ENCODE assay signal across 18 cellular contexts in the genomic region with DNA sequence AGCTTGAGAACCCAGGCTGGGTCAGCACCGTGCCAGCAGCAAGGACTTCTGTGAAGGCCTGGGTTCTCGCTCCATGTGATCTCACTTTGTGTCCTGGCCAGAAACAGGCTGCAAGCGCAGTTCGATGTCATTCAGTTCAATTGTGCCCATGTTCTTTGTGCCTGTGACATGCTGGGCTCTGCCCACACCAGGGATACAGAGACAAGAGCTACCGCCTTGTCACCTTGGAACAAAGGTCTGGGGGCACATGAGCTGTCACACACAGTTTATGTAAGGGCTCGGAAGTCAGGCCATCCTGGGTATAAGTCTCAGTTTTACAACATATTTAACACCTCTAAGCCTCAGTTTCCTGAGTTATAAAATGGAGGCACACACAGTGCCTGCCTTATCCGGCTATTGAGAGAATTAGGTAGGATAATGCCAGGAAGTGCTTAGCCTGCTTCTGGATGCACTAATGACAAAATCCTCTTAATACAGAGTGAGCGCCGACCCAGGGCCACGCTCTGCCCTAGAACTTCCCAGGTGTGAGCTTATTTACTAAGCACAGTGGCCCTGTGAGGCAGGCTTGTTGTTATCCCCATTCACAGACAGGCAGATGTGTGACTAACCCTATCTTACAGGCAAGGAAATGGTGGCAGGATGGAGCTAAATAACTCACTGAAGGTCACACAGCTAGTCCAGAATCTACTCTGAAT. TPM values are rescaled to one million over a fixed set of nuclear protein-coding genes. Genes with fewer than 3 reads are reported as not detected.
DNase-seq lines count a peak whose midpoint lies in the region; ATAC-seq and TF ChIP-seq lines count a peak whose summit lies in the region.
"Had no signal": no experiment of that assay in that cellular context is flagged by ENCODE, and none has a peak within 500 bp of the region (broad histone marks: within the 10 kb centered on the region; RNA-seq: fewer than 3 reads in every experiment).

No MANE protein-coding gene starts in this region.

- no peaks in the 10 kb centered on the region for H3K27me3 ChIP-seq in right cardiac atrium (ENCODE audit: control insufficient read depth, insufficient read depth)
- no peaks in the 10 kb centered on the region for H3K27me3 ChIP-seq in upper lobe of right lung
- no peaks in the 10 kb centered on the region for H3K27me3 ChIP-seq in SK-N-SH (ENCODE audit: insufficient read depth)
- H3K27me3 ChIP-seq: cardiac muscle cell, heart right ventricle had no signal

- no peaks in the 10 kb centered on the region for H3K9me3 Mint-ChIP-seq in effector memory CD8-positive, alpha-beta T cell
- H3K9me3 Mint-ChIP-seq: activated B cell treated with CpG ODN at 0.5 μM for 24 hours; activated naive CD4-positive, alpha-beta T cell treated with anti-CD3 and anti-CD28 coated beads, Interleukin-2, amount 10 ng/mL, durations not matched to agents 7 days and 5 days; neural crest cell had no signal

- H3K36me3 ChIP-seq in upper lobe of right lung: no peaks in the 10 kb centered on the region
- H3K36me3 ChIP-seq in SK-N-SH (replicated peaks in 1 of 2; ENCODE audit: control insufficient read depth in 1 of 2, insufficient read depth in 2 of 2, low read length in 1 of 2): peaks cover 3 to 11% of the 10 kb centered on the region in 2 experiments

- no peak overlapping the region for H3K4me3 Mint-ChIP-seq in effector memory CD8-positive, alpha-beta T cell
- H3K4me3 Mint-ChIP-seq: activated B cell treated with CpG ODN at 0.5 μM for 24 hours; activated CD8-positive, alpha-beta memory T cell treated with anti-CD3 and anti-CD28 coated beads, Interleukin-2, amount 10 ng/mL, durations not matched to agents 7 days and 5 days; activated naive CD4-positive, alpha-beta T cell treated with anti-CD3 and anti-CD28 coated beads, Interleukin-2, amount 10 ng/mL, durations not matched to agents 7 days and 5 days; neural crest cell had no signal

- H3K27ac ChIP-seq in right cardiac atrium (ENCODE audit: low read length) (peak overlapping the region; percentile 1), upper lobe of right lung (peak overlapping the region; percentile 34), SK-N-SH (ENCODE audit: low read depth in 2 of 2, low read length in 1 of 2) (no peak overlapping the region)
- H3K27ac ChIP-seq: cardiac muscle cell, PC-9 had no signal

- peak overlapping the region; percentile 65 to 86 for H3K27ac Mint-ChIP-seq in effector memory CD8-positive, alpha-beta T cell
- H3K27ac Mint-ChIP-seq: activated B cell treated with CpG ODN at 0.5 μM for 24 hours; activated CD8-positive, alpha-beta memory T cell treated with anti-CD3 and anti-CD28 coated beads, Interleukin-2, amount 10 ng/mL, durations not matched to agents 7 days and 5 days; activated naive CD4-positive, alpha-beta T cell treated with anti-CD3 and anti-CD28 coated beads, Interleukin-2, amount 10 ng/mL, durations not matched to agents 7 days and 5 days had no signal

- H3K4me1 ChIP-seq in right cardiac atrium (ENCODE audit: control insufficient read depth, insufficient read depth, low read length): peaks cover 8% of the 10 kb centered on the region
- peaks cover 60% of the 10 kb centered on the region for H3K4me1 ChIP-seq in upper lobe of right lung
- peaks cover 6 to 20% of the 10 kb centered on the region in 2 experiments; a peak in 2 of 4 replicates for H3K4me1 ChIP-seq in SK-N-SH (ENCODE audit: control insufficient read depth in 1 of 2, insufficient read depth in 2 of 2, low read depth in 1 of 2, low read length in 1 of 2)

- TF ChIP-seq EP300 in SK-N-SH (IDR thresholded peaks at IDR 0.05; ENCODE audit: borderline replicate concordance in 1 of 2, low read depth in 1 of 2, low read length in 1 of 2): no peak

- WGBS in right cardiac atrium: 88% methylated on average over 10 of the region's 10 CpGs
- WGBS in SK-N-SH (ENCODE audit: low lambda C conversion rate): 99% methylated on average over 10 of the region's 10 CpGs

- H3K4me1 Mint-ChIP-seq in effector memory CD8-positive, alpha-beta T cell (ENCODE audit: low read depth in 2 of 2): peaks cover 8 to 14% of the 10 kb centered on the region in 2 donors
- H3K4me1 Mint-ChIP-seq: activated naive CD4-positive, alpha-beta T cell treated with anti-CD3 and anti-CD28 coated beads, Interleukin-2, amount 10 ng/mL, durations not matched to agents 7 days and 5 days had no signal

- no peaks in the 10 kb centered on the region for H3K27me3 Mint-ChIP-seq in effector memory CD8-positive, alpha-beta T cell
- H3K27me3 Mint-ChIP-seq: activated B cell treated with CpG ODN at 0.5 μM for 24 hours; activated CD8-positive, alpha-beta memory T cell treated with anti-CD3 and anti-CD28 coated beads, Interleukin-2, amount 10 ng/mL, durations not matched to agents 7 days and 5 days; activated naive CD4-positive, alpha-beta T cell treated with anti-CD3 and anti-CD28 coated beads, Interleukin-2, amount 10 ng/mL, durations not matched to agents 7 days and 5 days had no signal

- no peak for TF ChIP-seq CTCF in upper lobe of right lung (IDR thresholded peaks at IDR 0.05)
- no peak for TF ChIP-seq CTCF in SK-N-SH (IDR thresholded peaks at IDR 0.05)

- POLR2A ChIA-PET in SK-N-SH (lab: Yijun Ruan, JAX): no interaction called here

- DNase-seq in right cardiac atrium: no peak
- no peak for DNase-seq in Right ventricle myocardium inferior (ENCODE audit: missing footprints)
- no peak for DNase-seq in effector memory CD8-positive, alpha-beta T cell
- peak; percentile 43 for DNase-seq in medulla oblongata (ENCODE audit: extremely low spot score)
- DNase-seq in upper lobe of right lung: no peak
- DNase-seq in SK-N-SH: no peak
- DNase-seq in NCI-H345 (lab: John Stamatoyannopoulos, UW): no peak
- no peak for DNase-seq in SHP77 (lab: John Stamatoyannopoulos, UW)
- DNase-seq: activated B cell treated with CpG ODN at 0.5 μM for 24 hours; activated CD8-positive, alpha-beta memory T cell treated with anti-CD3 and anti-CD28 coated beads, Interleukin-2, amount 10 ng/mL, durations not matched to agents 7 days and 5 days; activated naive CD4-positive, alpha-beta T cell treated with anti-CD3 and anti-CD28 coated beads, Interleukin-2, amount 10 ng/mL, durations not matched to agents 7 days and 5 days; heart right ventricle; NCI-H1417; NCI-H446 treated with DMSO at 0.1 percent for 48 hours; PC-9; stimulated activated CD4-positive, alpha-beta T cell treated with anti-CD3 and anti-CD28 coated beads, Interleukin-4, amount 100 ng/mL, for 1 hour had no signal

- H3K4me3 ChIP-seq in right cardiac atrium (ENCODE audit: low read length): no peak overlapping the region
- H3K4me3 ChIP-seq in upper lobe of right lung: no peak overlapping the region
- H3K4me3 ChIP-seq in SK-N-SH (ENCODE audit: low read depth in 2 of 2, low read length in 1 of 2): no peak overlapping the region
- H3K4me3 ChIP-seq: cardiac muscle cell, heart right ventricle, PC-9 had no signal

- no peaks in the 10 kb centered on the region for H3F3A ChIP-seq in SK-N-SH (replicated peaks; ENCODE audit: insufficient read depth)

- no peak for TF ChIP-seq RAD21 in SK-N-SH (IDR thresholded peaks at IDR 0.05; ENCODE audit: low read length)

- H2AFZ ChIP-seq in SK-N-SH (ENCODE audit: low read depth): no peak overlapping the region
- H2AFZ ChIP-seq: PC-9 had no signal

- intact Hi-C loops in right cardiac atrium (cut with DNase I): no loop called here
- intact Hi-C loops in Right ventricle myocardium inferior (cut with DNase I): no loop called here
- intact Hi-C loops in upper lobe of right lung (cut with DNase I): no loop called here

- no peaks in the 10 kb centered on the region for H4K20me1 ChIP-seq in SK-N-SH (ENCODE audit: insufficient read depth)

- H3K4me2 ChIP-seq in SK-N-SH: no peak overlapping the region
- H3K4me2 ChIP-seq: PC-9 had no signal

- no peaks in the 10 kb centered on the region for H3K79me2 ChIP-seq in SK-N-SH (ENCODE audit: insufficient read depth)

- ATAC-seq in right cardiac atrium (no peak), Right ventricle myocardium inferior (no peak), upper lobe of right lung (no peak)
- ATAC-seq in effector memory CD8-positive, alpha-beta T cell (replicated peaks): peak; percentile 70
- ATAC-seq: activated CD8-positive, alpha-beta memory T cell treated with anti-CD3 and anti-CD28 coated beads, Interleukin-2, amount 10 ng/mL, durations not matched to agents 7 days and 5 days had no signal

- H3K9me3 ChIP-seq in right cardiac atrium (ENCODE audit: control insufficient read depth, low read length) (no peaks in the 10 kb centered on the region), upper lobe of right lung (no peaks in the 10 kb centered on the region), SK-N-SH (no peaks in the 10 kb centered on the region)
- H3K9me3 ChIP-seq: heart right ventricle had no signal

- no peak overlapping the region for H3K9ac ChIP-seq in SK-N-SH

- CTCF ChIA-PET in SK-N-SH (lab: Yijun Ruan, JAX): interaction anchor here (0.7 to 4.3 kb wide), 8 partner anchors 9 to 124 kb away, joined by 3 to 17 read pairs (median 3); no protein-coding TSS in a partner anchor

- no peaks in the 10 kb centered on the region for H3K9me2 ChIP-seq in SK-N-SH

- peaks cover 17% of the 10 kb centered on the region for H3K36me3 Mint-ChIP-seq in effector memory CD8-positive, alpha-beta T cell (ENCODE audit: insufficient read depth)

TF ChIP-seq in SK-N-SH, 30 proteins besides CTCF, POLR2A, EP300 and RAD21:
- TF ChIP-seq TAF1 (IDR thresholded peaks at IDR 0.05; ENCODE audit: borderline replicate concordance, low read depth, low read length): no peak
- no peak for TF ChIP-seq RXRA (IDR thresholded peaks at IDR 0.05; ENCODE audit: borderline replicate concordance, low read depth)
- TF ChIP-seq GATA2 (CRISPR knock-in tag; IDR thresholded peaks at IDR 0.05): no peak
- TF ChIP-seq, protein P1, sequence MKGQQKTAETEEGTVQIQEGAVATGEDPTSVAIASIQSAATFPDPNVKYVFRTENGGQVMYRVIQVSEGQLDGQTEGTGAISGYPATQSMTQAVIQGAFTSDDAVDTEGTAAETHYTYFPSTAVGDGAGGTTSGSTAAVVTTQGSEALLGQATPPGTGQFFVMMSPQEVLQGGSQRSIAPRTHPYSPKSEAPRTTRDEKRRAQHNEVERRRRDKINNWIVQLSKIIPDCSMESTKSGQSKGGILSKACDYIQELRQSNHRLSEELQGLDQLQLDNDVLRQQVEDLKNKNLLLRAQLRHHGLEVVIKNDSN (IDR thresholded peaks at IDR 0.05; ENCODE audit: borderline replicate concordance, low read depth): no peak
- TF ChIP-seq GABPA (IDR thresholded peaks at IDR 0.05; ENCODE audit: low read depth): no peak
- TF ChIP-seq POLR2AphosphoS5 (IDR thresholded peaks at IDR 0.05; ENCODE audit: low read depth, low read length): no peak
- TF ChIP-seq SMC3 (IDR thresholded peaks at IDR 0.05; ENCODE audit: low read depth, low read length): no peak
- no peak for TF ChIP-seq RCOR1 (IDR thresholded peaks at IDR 0.05; ENCODE audit: low read length)
- no peak for TF ChIP-seq RFX5 (IDR thresholded peaks at IDR 0.05; ENCODE audit: low read length)

RNA-seq across cellular contexts. Expression of a gene that starts 50.4 kb away (rescaled TPM):
- total RNA-seq in right cardiac atrium (10 to 100 TPM; 18.6 to 25.4 (median 22.2) TPM), Right ventricle myocardium inferior (34.1 TPM), upper lobe of right lung (103 TPM)
- polyA plus RNA-seq in right cardiac atrium (8.7 TPM), SK-N-SH (2012; rRNA removed) (7.6 and 10.5 TPM in 2 replicates)
- 2.7 and 5.0 TPM in 2 replicates for polyA plus RNA-seq in SK-N-SH (2012; cell fraction: cytosol; rRNA removed)
- polyA plus RNA-seq in SK-N-SH (2012; cell fraction: nucleus; rRNA removed): 22.5 and 25.5 TPM in 2 replicates

Comparison
In these comparisons a context has a peak if more than half of its experiments do, and no peak if none do; other contexts are left out.
1. H3K27ac ChIP-seq: peak in right cardiac atrium (single experiment) and upper lobe of right lung (single experiment); none in SK-N-SH (0 of 2).